ENCODE assay signal across 21 cellular contexts in the genomic region with DNA sequence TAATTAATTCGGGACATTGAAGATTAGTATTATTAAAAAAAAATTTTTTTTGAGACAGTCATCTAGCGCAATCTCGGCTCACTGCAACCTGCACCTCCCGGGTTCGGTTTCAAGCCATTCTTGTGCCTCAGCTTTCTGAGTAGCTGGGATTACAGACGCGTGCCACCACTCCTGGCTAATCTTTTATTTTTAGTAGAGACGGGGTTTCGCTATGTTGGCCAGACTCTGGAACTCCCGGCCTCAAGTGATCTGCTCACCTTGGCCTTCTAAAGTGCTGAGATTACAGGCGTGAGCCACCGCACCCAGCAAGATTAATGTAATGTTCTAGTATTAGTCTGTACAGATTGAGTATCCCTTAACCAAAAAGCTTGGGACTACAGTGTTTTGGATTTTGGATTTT.
"Had no signal": no experiment of that assay in that cellular context is flagged by ENCODE, and none has a peak within 500 bp of the region (broad histone marks: within the 10 kb centered on the region; RNA-seq: fewer than 3 reads in every experiment).

No MANE protein-coding gene starts in this region.

- H3K4me2 ChIP-seq: hepatocyte had no signal

- H2AFZ ChIP-seq: hepatocyte had no signal

- ATAC-seq: foreskin keratinocyte, gastroesophageal sphincter, left colon, left lobe of liver, lower lobe of right lung, mucosa of descending colon had no signal

- H3K9me3 ChIP-seq: esophagus muscularis mucosa, gastroesophageal sphincter, heart left ventricle, left ventricle myocardium inferior, lower lobe of right lung, mucosa of descending colon had no signal

- H3K4me3 ChIP-seq: coronary artery, dorsolateral prefrontal cortex, esophagus muscularis mucosa, gastroesophageal sphincter, heart left ventricle, hepatocyte, left ventricle myocardium inferior, lower lobe of right lung, mucosa of descending colon had no signal

- H3K27ac ChIP-seq: coronary artery, dorsolateral prefrontal cortex, esophagus muscularis mucosa, foreskin keratinocyte, gastroesophageal sphincter, heart left ventricle, hepatocyte, left ventricle myocardium inferior, lower lobe of right lung had no signal

- DNase-seq: dermis blood vessel endothelial cell; dorsolateral prefrontal cortex; effector CD4-positive, alpha-beta T cell; effector memory CD4-positive, alpha-beta T cell; foreskin keratinocyte; heart left ventricle; hypothalamus; immature natural killer cell; islet precursor cell; kidney; kidney glomerular epithelial cell; left colon; left ventricle myocardium inferior; lower lobe of right lung; mesenchymal stem cell; mucosa of descending colon had no signal

- H3K4me1 ChIP-seq: esophagus muscularis mucosa, gastroesophageal sphincter, lower lobe of right lung had no signal

- H3K27me3 ChIP-seq: dorsolateral prefrontal cortex, esophagus muscularis mucosa, foreskin keratinocyte, gastroesophageal sphincter, heart left ventricle, hepatocyte had no signal
